ENCODE assay signal across 25 cellular contexts in the genomic region with DNA sequence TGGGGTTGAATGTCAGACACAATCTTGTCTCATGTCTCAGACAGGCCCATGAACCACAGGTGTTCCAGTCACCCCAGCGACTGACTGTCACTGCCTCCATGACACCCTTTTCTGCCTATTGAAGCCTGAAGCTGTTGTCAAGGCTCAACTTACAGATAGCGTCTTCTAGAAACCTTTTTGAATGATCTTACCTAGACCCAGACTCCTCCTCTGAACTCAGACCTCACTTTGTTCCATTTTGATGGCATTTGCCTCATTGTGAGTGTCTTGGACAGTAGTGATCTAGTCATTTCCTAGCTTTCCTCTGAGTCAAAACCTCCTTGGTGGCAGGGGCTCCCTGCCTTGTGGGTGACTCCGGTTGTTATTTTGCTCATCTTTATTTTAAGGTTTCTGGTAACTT.
DNase-seq lines count a peak whose midpoint lies in the region; ATAC-seq, FAIRE-seq and TF ChIP-seq lines count a peak whose summit lies in the region.
"Had no signal": no experiment of that assay in that cellular context is flagged by ENCODE, and none has a peak within 500 bp of the region (broad histone marks: within the 10 kb centered on the region; RNA-seq: fewer than 3 reads in every experiment).

No MANE protein-coding gene starts in this region.

- CTCF ChIA-PET in activated CD4-positive, alpha-beta memory T cell treated with anti-CD3 and anti-CD28 coated beads for 36 hours (lab: Charles Lee) = no interaction called here

- no peak overlapping the region for H3K4me3 Mint-ChIP-seq in activated CD4-positive, alpha-beta memory T cell treated with anti-CD3 and anti-CD28 coated beads for 36 hours
- H3K4me3 Mint-ChIP-seq: activated naive CD8-positive, alpha-beta T cell treated with anti-CD3 and anti-CD28 coated beads, Interleukin-2, amount 10 ng/mL, durations not matched to agents 7 days and 5 days; naive B cell had no signal

- no peaks in the 10 kb centered on the region for H3K36me3 Mint-ChIP-seq in activated CD4-positive, alpha-beta memory T cell treated with anti-CD3 and anti-CD28 coated beads for 36 hours
- H3K36me3 Mint-ChIP-seq: activated naive CD8-positive, alpha-beta T cell treated with anti-CD3 and anti-CD28 coated beads, Interleukin-2, amount 10 ng/mL, durations not matched to agents 7 days and 5 days; naive B cell had no signal

- peak; percentile 23 for DNase-seq in GM12865 (ENCODE audit: low read depth)
- peak; percentile 51 for DNase-seq in activated CD4-positive, alpha-beta memory T cell treated with anti-CD3 and anti-CD28 coated beads for 36 hours
- no peak for DNase-seq in NK-92 (lab: John Stamatoyannopoulos, UW; ENCODE audit: unreplicated experiment)
- DNase-seq in GM19240 (ENCODE audit: insufficient read length, low spot score) = no peak
- no peak for DNase-seq in D721Med (ENCODE audit: insufficient read length, low spot score)
- no peak for DNase-seq in NCI-H2107 (lab: John Stamatoyannopoulos, UW)
- DNase-seq: activated CD4-positive, alpha-beta T cell treated with anti-CD3 and anti-CD28 coated beads for 4 hours; activated naive CD8-positive, alpha-beta T cell treated with anti-CD3 and anti-CD28 coated beads, Interleukin-2, amount 10 ng/mL, durations not matched to agents 7 days and 5 days; H7; heart left ventricle; left colon; mesenchymal stem cell; naive B cell; NCI-H1417; NCI-H446 treated with DMSO at 0.1 percent for 48 hours; nucleus accumbens; stimulated activated CD4-positive, alpha-beta T cell treated with anti-CD3 and anti-CD28 coated beads, Interleukin-2, amount 100 ng/mL, for 24 hours; stimulated activated naive CD4-positive, alpha-beta T cell; tibial artery had no signal

- H3K4me3 ChIP-seq in GM12865 (ENCODE audit: low read depth, low read length) = no peak overlapping the region
- H3K4me3 ChIP-seq: heart left ventricle, SJSA1, skin epidermis, tibial artery had no signal

- intact Hi-C loops in activated CD4-positive, alpha-beta memory T cell treated with anti-CD3 and anti-CD28 coated beads for 36 hours (cut with micrococcal nuclease) = no loop called here

- H3K9me3 Mint-ChIP-seq in activated CD4-positive, alpha-beta memory T cell treated with anti-CD3 and anti-CD28 coated beads for 36 hours = no peaks in the 10 kb centered on the region
- H3K9me3 Mint-ChIP-seq: activated naive CD8-positive, alpha-beta T cell treated with anti-CD3 and anti-CD28 coated beads, Interleukin-2, amount 10 ng/mL, durations not matched to agents 7 days and 5 days had no signal

- TF ChIP-seq CTCF in GM12865 (IDR thresholded peaks at IDR 0.05; ENCODE audit: insufficient read depth, low read depth, low read length, missing control alignments) (no peak), D721Med (IDR thresholded peaks at IDR 0.05; ENCODE audit: insufficient read depth, missing control alignments) (no peak)

- peaks cover 3% of the 10 kb centered on the region for H3K4me1 Mint-ChIP-seq in activated CD4-positive, alpha-beta memory T cell treated with anti-CD3 and anti-CD28 coated beads for 36 hours (ENCODE audit: low read depth)
- H3K4me1 Mint-ChIP-seq: activated naive CD8-positive, alpha-beta T cell treated with anti-CD3 and anti-CD28 coated beads, Interleukin-2, amount 10 ng/mL, durations not matched to agents 7 days and 5 days; naive B cell had no signal

- FAIRE-seq in D721Med (lab: Jason Lieb, UNC) = no peak
- FAIRE-seq: G401.6, RCC 7860 had no signal

- H3K27ac Mint-ChIP-seq in activated CD4-positive, alpha-beta memory T cell treated with anti-CD3 and anti-CD28 coated beads for 36 hours = no peak overlapping the region
- H3K27ac Mint-ChIP-seq: activated naive CD8-positive, alpha-beta T cell treated with anti-CD3 and anti-CD28 coated beads, Interleukin-2, amount 10 ng/mL, durations not matched to agents 7 days and 5 days; naive B cell had no signal

- POLR2A ChIA-PET in activated CD4-positive, alpha-beta memory T cell treated with anti-CD3 and anti-CD28 coated beads for 36 hours (lab: Charles Lee) = no interaction called here

- no peaks in the 10 kb centered on the region for H3K27me3 Mint-ChIP-seq in activated CD4-positive, alpha-beta memory T cell treated with anti-CD3 and anti-CD28 coated beads for 36 hours

- peak; percentile 54 for ATAC-seq in GM18868 (IDR thresholded peaks at IDR 0.05; ENCODE audit: unreplicated experiment)
- ATAC-seq in HG02623 (IDR thresholded peaks at IDR 0.05; ENCODE audit: unreplicated experiment) = peak; percentile 62
- ATAC-seq: heart left ventricle, left colon had no signal

Comparison
In these comparisons a context has a peak if more than half of its experiments do, and no peak if none do; other contexts are left out.
1. DNase-seq: peak in GM12865 (single experiment) and activated CD4-positive, alpha-beta memory T cell treated with anti-CD3 and anti-CD28 coated beads for 36 hours (single experiment); none in NK-92 (single experiment), GM19240 (single experiment), D721Med (single experiment) and NCI-H2107 (single experiment).